ENCODE assay signal across 1 cellular context in the genomic region with DNA sequence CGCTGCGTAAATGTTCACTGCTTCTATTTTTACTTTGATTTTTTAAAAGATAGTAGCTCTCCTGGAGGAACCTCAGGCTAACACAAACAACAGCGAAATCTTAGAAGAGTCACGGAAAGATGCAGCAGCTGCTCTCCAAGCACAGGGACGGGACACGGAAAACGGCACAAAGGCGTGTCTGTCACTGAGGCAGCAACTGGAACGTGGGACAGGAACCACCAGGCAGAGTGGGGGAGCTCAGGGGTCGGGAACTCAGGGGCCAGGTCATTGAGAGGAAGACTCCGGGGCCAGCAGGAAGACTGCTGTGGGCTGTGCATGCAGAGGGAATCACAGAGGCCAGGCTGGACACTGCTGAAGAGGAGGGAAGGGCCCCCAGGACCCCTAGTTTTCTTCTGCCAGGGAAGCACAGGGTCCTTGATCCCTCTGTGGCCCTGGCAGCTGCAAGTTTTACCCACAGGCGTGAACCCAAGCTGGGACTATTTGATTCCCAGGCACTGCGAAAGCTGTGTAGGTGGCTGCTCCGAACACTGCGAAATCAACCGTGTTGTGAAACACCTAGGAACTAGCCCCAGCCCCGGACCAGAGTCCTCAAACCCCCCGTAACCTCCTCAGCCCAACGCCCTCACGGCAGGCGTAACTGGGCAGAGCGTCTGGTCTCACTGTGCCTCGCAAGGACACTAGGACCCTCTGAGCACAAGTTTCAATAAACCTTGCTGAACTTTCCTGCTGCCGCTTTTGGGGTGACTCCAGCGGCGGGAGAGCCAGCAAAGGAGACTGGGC.
TF ChIP-seq lines count a peak whose summit lies in the region.

No MANE protein-coding gene starts in this region.

TF ChIP-seq in HepG2, 621 proteins besides CTCF, POLR2A, EP300 and RAD21 (continued from another document):
- TF ChIP-seq UBTF (CRISPR knock-in tag; IDR thresholded peaks at IDR 0.05) (no peak), TEAD2 (CRISPR knock-in tag; IDR thresholded peaks at IDR 0.05) (no peak), NKX3-1 (CRISPR knock-in tag; IDR thresholded peaks at IDR 0.05) (no peak), ZNF234 (CRISPR knock-in tag; conservative IDR thresholded peaks at IDR 0.05) (no peak), CREM (IDR thresholded peaks at IDR 0.05) (no peak), CREM (CRISPR knock-in tag; IDR thresholded peaks at IDR 0.05) (no peak)
